In genomic region chr10:23111679-23112286, GRCh38 we compare ENCODE assay signal across 29 cellular contexts.
"Had no signal": no experiment of that assay in that cellular context is flagged by ENCODE, and none has a peak within 500 bp of the region (broad histone marks: within the 10 kb centered on the region; RNA-seq: fewer than 3 reads in every experiment).

No MANE protein-coding gene starts in this region.

- H3K9me3 ChIP-seq: esophagus squamous epithelium, gastrocnemius medialis, sigmoid colon, tibial artery, upper lobe of right lung had no signal

- H3K9me3 Mint-ChIP-seq: activated CD4-positive, alpha-beta T cell treated with anti-CD3 and anti-CD28 coated beads, Interleukin-2, amount 10 ng/mL, durations not matched to agents 7 days and 5 days; activated CD8-positive, alpha-beta T cell treated with anti-CD3 and anti-CD28 coated beads for 36 hours; activated naive CD4-positive, alpha-beta T cell treated with anti-CD3 and anti-CD28 coated beads, Interleukin-2, amount 50 U/mL, for 72 hours; central memory CD8-positive, alpha-beta T cell; dendritic cell treated with granulocyte-macrophage colony-stimulating factor and Interleukin-4, amounts not matched to agents 40 ng/mL and 50 ng/mL, for 4 days; memory B cell; natural killer cell; stimulated activated memory B cell treated with anti-CD40 and anti-IgM and Interleukin-4, amounts not matched to agents 10 μg/mL and 1 μg/mL and 100 μg/mL, for 72 hours; stimulated activated naive CD8-positive, alpha-beta T cell treated with anti-CD3 and anti-CD28 coated beads, Interleukin-15, amount 100 ng/mL, for 72 hours had no signal

- H3K27ac ChIP-seq: epithelial cell of prostate, esophagus squamous epithelium, gastrocnemius medialis, hepatocyte, sigmoid colon, tibial artery, upper lobe of right lung had no signal

- H3K4me3 Mint-ChIP-seq: activated CD4-positive, alpha-beta T cell treated with anti-CD3 and anti-CD28 coated beads, Interleukin-2, amount 10 ng/mL, durations not matched to agents 7 days and 5 days; activated CD8-positive, alpha-beta T cell treated with anti-CD3 and anti-CD28 coated beads for 36 hours; central memory CD8-positive, alpha-beta T cell; dendritic cell treated with granulocyte-macrophage colony-stimulating factor and Interleukin-4, amounts not matched to agents 40 ng/mL and 50 ng/mL, for 4 days; memory B cell; natural killer cell; stimulated activated memory B cell treated with anti-CD40 and anti-IgM and Interleukin-4, amounts not matched to agents 10 μg/mL and 1 μg/mL and 100 μg/mL, for 72 hours; stimulated activated naive CD8-positive, alpha-beta T cell treated with anti-CD3 and anti-CD28 coated beads, Interleukin-15, amount 100 ng/mL, for 72 hours; T-helper 17 cell had no signal

- ATAC-seq: activated CD8-positive, alpha-beta T cell treated with anti-CD3 and anti-CD28 coated beads for 36 hours; activated naive CD4-positive, alpha-beta T cell treated with anti-CD3 and anti-CD28 coated beads, Interleukin-2, amount 50 U/mL, for 72 hours; gastrocnemius medialis; left cardiac atrium; natural killer cell; stimulated activated memory B cell treated with anti-CD40 and anti-IgM and Interleukin-4, amounts not matched to agents 10 μg/mL and 1 μg/mL and 100 μg/mL, for 72 hours; stimulated activated naive CD8-positive, alpha-beta T cell treated with anti-CD3 and anti-CD28 coated beads, Interleukin-15, amount 100 ng/mL, for 72 hours; T-helper 17 cell; upper lobe of right lung had no signal

- H3K4me1 ChIP-seq: esophagus squamous epithelium, gastrocnemius medialis, sigmoid colon, tibial artery, upper lobe of right lung had no signal

- H3K4me1 Mint-ChIP-seq: activated CD4-positive, alpha-beta T cell treated with anti-CD3 and anti-CD28 coated beads, Interleukin-2, amount 10 ng/mL, durations not matched to agents 7 days and 5 days; central memory CD8-positive, alpha-beta T cell; memory B cell; natural killer cell; stimulated activated naive CD8-positive, alpha-beta T cell treated with anti-CD3 and anti-CD28 coated beads, Interleukin-15, amount 100 ng/mL, for 72 hours; T-helper 17 cell had no signal

- FAIRE-seq: bronchial epithelial cell had no signal

- H3K27ac Mint-ChIP-seq: activated CD4-positive, alpha-beta T cell treated with anti-CD3 and anti-CD28 coated beads, Interleukin-2, amount 10 ng/mL, durations not matched to agents 7 days and 5 days; activated CD8-positive, alpha-beta T cell treated with anti-CD3 and anti-CD28 coated beads for 36 hours; activated naive CD4-positive, alpha-beta T cell treated with anti-CD3 and anti-CD28 coated beads, Interleukin-2, amount 50 U/mL, for 72 hours; dendritic cell treated with granulocyte-macrophage colony-stimulating factor and Interleukin-4, amounts not matched to agents 40 ng/mL and 50 ng/mL, for 4 days; memory B cell; natural killer cell; progenitor cell of endocrine pancreas; stimulated activated memory B cell treated with anti-CD40 and anti-IgM and Interleukin-4, amounts not matched to agents 10 μg/mL and 1 μg/mL and 100 μg/mL, for 72 hours; T-helper 17 cell had no signal

- DNase-seq: activated CD4-positive, alpha-beta T cell treated with anti-CD3 and anti-CD28 coated beads for 1 hour; activated CD4-positive, alpha-beta T cell treated with anti-CD3 and anti-CD28 coated beads, Interleukin-2, amount 10 ng/mL, durations not matched to agents 7 days and 5 days; activated CD8-positive, alpha-beta T cell treated with anti-CD3 and anti-CD28 coated beads for 36 hours; activated naive CD4-positive, alpha-beta T cell; activated T-cell treated with anti-CD3 and anti-CD28 coated beads, Interleukin-2, amount 50 U/mL, for 48 hours; esophagus squamous epithelium; gastrocnemius medialis; islet precursor cell; left cardiac atrium; natural killer cell; sigmoid colon; stimulated activated CD4-positive, alpha-beta T cell treated with anti-CD3 and anti-CD28 coated beads, Interleukin-1b, Interleukin-23, amount 100 ng/mL, for 48 hours; stimulated activated CD4-positive, alpha-beta T cell treated with anti-CD3 and anti-CD28 coated beads, Interleukin-4, amount 100 ng/mL, for 4 hours; stimulated activated CD8-positive, alpha-beta memory T cell treated with anti-CD3 and anti-CD28 coated beads, Interleukin-4, amount 100 ng/mL, for 48 hours; stimulated activated naive CD8-positive, alpha-beta T cell treated with anti-CD3 and anti-CD28 coated beads, Interleukin-15, amount 100 ng/mL, for 72 hours; T-helper 17 cell; T1000; tibial artery; upper lobe of right lung had no signal

- H3K27me3 ChIP-seq: esophagus squamous epithelium, gastrocnemius medialis, hepatocyte, sigmoid colon, tibial artery, upper lobe of right lung had no signal

- H3K27me3 Mint-ChIP-seq: activated CD4-positive, alpha-beta T cell treated with anti-CD3 and anti-CD28 coated beads, Interleukin-2, amount 10 ng/mL, durations not matched to agents 7 days and 5 days; activated CD8-positive, alpha-beta T cell treated with anti-CD3 and anti-CD28 coated beads for 36 hours; central memory CD8-positive, alpha-beta T cell; dendritic cell treated with granulocyte-macrophage colony-stimulating factor and Interleukin-4, amounts not matched to agents 40 ng/mL and 50 ng/mL, for 4 days; memory B cell; progenitor cell of endocrine pancreas; stimulated activated memory B cell treated with anti-CD40 and anti-IgM and Interleukin-4, amounts not matched to agents 10 μg/mL and 1 μg/mL and 100 μg/mL, for 72 hours; stimulated activated naive CD8-positive, alpha-beta T cell treated with anti-CD3 and anti-CD28 coated beads, Interleukin-15, amount 100 ng/mL, for 72 hours; T-helper 17 cell had no signal

- H3K4me3 ChIP-seq: esophagus squamous epithelium, gastrocnemius medialis, hepatocyte, sigmoid colon, smooth muscle cell, tibial artery, upper lobe of right lung had no signal
